1 cellular context compared by ENCODE assay signal in the genomic region with DNA sequence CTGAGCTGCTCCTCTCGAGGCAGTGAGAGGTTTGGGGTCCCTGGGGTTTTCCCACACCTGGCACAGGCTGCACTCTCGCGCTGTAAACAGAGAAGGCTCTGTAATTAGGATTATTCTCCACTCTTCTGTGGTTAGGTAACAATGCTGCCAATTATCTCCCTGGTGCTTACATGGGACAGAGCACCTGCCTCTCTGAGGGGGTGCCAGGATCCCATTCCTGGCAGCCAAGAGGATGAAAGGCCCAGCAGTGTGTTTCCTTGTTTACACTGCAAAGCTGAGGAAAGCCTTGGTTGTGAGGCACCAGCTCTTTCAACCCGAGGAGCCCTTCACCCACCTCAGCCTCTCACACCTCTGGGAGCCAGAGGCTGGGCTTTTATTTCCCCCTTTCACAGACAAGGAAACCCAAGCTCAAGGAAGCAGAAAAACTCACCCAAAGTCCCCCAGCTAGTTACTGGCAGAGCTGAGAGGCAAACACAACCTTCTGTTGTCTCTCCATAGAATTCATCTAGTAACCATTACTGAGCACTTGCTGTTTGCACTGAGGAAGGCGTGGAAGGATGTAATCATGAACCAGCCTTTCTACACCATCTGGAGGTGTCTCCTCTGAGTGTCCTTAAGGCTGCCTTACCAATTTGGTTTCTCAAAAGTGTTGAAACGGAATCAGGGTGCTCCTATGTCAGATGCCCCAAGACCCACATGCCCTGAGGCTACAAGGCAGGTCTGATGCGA.
TF ChIP-seq lines count a peak whose summit lies in the region.

No MANE protein-coding gene starts in this region.

TF ChIP-seq in HepG2, 621 proteins besides CTCF, POLR2A, EP300 and RAD21 (continued from another document and continues in another):
- TF ChIP-seq, protein P1, sequence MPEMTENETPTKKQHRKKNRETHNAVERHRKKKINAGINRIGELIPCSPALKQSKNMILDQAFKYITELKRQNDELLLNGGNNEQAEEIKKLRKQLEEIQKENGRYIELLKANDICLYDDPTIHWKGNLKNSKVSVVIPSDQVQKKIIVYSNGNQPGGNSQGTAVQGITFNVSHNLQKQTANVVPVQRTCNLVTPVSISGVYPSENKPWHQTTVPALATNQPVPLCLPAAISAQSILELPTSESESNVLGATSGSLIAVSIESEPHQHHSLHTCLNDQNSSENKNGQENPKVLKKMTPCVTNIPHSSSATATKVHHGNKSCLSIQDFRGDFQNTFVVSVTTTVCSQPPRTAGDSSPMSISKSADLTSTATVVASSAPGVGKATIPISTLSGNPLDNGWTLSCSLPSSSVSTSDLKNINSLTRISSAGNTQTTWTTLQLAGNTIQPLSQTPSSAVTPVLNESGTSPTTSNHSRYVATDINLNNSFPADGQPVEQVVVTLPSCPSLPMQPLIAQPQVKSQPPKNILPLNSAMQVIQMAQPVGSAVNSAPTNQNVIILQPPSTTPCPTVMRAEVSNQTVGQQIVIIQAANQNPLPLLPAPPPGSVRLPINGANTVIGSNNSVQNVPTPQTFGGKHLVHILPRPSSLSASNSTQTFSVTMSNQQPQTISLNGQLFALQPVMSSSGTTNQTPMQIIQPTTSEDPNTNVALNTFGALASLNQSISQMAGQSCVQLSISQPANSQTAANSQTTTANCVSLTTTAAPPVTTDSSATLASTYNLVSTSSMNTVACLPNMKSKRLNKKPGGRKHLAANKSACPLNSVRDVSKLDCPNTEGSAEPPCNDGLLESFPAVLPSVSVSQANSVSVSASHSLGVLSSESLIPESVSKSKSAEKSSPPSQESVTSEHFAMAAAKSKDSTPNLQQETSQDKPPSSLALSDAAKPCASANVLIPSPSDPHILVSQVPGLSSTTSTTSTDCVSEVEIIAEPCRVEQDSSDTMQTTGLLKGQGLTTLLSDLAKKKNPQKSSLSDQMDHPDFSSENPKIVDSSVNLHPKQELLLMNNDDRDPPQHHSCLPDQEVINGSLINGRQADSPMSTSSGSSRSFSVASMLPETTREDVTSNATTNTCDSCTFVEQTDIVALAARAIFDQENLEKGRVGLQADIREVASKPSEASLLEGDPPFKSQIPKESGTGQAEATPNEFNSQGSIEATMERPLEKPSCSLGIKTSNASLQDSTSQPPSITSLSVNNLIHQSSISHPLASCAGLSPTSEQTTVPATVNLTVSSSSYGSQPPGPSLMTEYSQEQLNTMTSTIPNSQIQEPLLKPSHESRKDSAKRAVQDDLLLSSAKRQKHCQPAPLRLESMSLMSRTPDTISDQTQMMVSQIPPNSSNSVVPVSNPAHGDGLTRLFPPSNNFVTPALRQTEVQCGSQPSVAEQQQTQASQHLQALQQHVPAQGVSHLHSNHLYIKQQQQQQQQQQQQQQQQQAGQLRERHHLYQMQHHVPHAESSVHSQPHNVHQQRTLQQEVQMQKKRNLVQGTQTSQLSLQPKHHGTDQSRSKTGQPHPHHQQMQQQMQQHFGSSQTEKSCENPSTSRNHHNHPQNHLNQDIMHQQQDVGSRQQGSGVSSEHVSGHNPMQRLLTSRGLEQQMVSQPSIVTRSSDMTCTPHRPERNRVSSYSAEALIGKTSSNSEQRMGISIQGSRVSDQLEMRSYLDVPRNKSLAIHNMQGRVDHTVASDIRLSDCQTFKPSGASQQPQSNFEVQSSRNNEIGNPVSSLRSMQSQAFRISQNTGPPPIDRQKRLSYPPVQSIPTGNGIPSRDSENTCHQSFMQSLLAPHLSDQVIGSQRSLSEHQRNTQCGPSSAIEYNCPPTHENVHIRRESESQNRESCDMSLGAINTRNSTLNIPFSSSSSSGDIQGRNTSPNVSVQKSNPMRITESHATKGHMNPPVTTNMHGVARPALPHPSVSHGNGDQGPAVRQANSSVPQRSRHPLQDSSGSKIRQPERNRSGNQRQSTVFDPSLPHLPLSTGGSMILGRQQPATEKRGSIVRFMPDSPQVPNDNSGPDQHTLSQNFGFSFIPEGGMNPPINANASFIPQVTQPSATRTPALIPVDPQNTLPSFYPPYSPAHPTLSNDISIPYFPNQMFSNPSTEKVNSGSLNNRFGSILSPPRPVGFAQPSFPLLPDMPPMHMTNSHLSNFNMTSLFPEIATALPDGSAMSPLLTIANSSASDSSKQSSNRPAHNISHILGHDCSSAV (CRISPR knock-in tag; IDR thresholded peaks at IDR 0.05; ENCODE audit: borderline replicate concordance), result no peak
- no peak for TF ChIP-seq ZSCAN25 (CRISPR knock-in tag; IDR thresholded peaks at IDR 0.05)
- TF ChIP-seq HNRNPL (IDR thresholded peaks at IDR 0.05; ENCODE audit: low read depth, low read length), result peak; percentile 71; the same call in 1 of the 2 replicates
- TF ChIP-seq, protein P2, sequence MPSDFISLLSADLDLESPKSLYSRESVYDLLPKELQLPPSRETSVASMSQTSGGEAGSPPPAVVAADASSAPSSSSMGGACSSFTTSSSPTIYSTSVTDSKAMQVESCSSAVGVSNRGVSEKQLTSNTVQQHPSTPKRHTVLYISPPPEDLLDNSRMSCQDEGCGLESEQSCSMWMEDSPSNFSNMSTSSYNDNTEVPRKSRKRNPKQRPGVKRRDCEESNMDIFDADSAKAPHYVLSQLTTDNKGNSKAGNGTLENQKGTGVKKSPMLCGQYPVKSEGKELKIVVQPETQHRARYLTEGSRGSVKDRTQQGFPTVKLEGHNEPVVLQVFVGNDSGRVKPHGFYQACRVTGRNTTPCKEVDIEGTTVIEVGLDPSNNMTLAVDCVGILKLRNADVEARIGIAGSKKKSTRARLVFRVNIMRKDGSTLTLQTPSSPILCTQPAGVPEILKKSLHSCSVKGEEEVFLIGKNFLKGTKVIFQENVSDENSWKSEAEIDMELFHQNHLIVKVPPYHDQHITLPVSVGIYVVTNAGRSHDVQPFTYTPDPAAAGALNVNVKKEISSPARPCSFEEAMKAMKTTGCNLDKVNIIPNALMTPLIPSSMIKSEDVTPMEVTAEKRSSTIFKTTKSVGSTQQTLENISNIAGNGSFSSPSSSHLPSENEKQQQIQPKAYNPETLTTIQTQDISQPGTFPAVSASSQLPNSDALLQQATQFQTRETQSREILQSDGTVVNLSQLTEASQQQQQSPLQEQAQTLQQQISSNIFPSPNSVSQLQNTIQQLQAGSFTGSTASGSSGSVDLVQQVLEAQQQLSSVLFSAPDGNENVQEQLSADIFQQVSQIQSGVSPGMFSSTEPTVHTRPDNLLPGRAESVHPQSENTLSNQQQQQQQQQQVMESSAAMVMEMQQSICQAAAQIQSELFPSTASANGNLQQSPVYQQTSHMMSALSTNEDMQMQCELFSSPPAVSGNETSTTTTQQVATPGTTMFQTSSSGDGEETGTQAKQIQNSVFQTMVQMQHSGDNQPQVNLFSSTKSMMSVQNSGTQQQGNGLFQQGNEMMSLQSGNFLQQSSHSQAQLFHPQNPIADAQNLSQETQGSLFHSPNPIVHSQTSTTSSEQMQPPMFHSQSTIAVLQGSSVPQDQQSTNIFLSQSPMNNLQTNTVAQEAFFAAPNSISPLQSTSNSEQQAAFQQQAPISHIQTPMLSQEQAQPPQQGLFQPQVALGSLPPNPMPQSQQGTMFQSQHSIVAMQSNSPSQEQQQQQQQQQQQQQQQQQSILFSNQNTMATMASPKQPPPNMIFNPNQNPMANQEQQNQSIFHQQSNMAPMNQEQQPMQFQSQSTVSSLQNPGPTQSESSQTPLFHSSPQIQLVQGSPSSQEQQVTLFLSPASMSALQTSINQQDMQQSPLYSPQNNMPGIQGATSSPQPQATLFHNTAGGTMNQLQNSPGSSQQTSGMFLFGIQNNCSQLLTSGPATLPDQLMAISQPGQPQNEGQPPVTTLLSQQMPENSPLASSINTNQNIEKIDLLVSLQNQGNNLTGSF (CRISPR knock-in tag; IDR thresholded peaks at IDR 0.05), result no peak
- TF ChIP-seq, protein P3, sequence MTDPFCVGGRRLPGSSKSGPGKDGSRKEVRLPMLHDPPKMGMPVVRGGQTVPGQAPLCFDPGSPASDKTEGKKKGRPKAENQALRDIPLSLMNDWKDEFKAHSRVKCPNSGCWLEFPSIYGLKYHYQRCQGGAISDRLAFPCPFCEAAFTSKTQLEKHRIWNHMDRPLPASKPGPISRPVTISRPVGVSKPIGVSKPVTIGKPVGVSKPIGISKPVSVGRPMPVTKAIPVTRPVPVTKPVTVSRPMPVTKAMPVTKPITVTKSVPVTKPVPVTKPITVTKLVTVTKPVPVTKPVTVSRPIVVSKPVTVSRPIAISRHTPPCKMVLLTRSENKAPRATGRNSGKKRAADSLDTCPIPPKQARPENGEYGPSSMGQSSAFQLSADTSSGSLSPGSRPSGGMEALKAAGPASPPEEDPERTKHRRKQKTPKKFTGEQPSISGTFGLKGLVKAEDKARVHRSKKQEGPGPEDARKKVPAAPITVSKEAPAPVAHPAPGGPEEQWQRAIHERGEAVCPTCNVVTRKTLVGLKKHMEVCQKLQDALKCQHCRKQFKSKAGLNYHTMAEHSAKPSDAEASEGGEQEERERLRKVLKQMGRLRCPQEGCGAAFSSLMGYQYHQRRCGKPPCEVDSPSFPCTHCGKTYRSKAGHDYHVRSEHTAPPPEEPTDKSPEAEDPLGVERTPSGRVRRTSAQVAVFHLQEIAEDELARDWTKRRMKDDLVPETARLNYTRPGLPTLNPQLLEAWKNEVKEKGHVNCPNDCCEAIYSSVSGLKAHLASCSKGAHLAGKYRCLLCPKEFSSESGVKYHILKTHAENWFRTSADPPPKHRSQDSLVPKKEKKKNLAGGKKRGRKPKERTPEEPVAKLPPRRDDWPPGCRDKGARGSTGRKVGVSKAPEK (CRISPR knock-in tag; IDR thresholded peaks at IDR 0.05; ENCODE audit: borderline replicate concordance), result no peak
- TF ChIP-seq ATF7 (IDR thresholded peaks at IDR 0.05), result no peak
- TF ChIP-seq ATF7 (CRISPR knock-in tag; IDR thresholded peaks at IDR 0.05), result no peak
- peak; percentile 40; the same call in 1 of the 2 replicates for TF ChIP-seq TCF7 (IDR thresholded peaks at IDR 0.05; ENCODE audit: low read depth)
- TF ChIP-seq, protein P4, sequence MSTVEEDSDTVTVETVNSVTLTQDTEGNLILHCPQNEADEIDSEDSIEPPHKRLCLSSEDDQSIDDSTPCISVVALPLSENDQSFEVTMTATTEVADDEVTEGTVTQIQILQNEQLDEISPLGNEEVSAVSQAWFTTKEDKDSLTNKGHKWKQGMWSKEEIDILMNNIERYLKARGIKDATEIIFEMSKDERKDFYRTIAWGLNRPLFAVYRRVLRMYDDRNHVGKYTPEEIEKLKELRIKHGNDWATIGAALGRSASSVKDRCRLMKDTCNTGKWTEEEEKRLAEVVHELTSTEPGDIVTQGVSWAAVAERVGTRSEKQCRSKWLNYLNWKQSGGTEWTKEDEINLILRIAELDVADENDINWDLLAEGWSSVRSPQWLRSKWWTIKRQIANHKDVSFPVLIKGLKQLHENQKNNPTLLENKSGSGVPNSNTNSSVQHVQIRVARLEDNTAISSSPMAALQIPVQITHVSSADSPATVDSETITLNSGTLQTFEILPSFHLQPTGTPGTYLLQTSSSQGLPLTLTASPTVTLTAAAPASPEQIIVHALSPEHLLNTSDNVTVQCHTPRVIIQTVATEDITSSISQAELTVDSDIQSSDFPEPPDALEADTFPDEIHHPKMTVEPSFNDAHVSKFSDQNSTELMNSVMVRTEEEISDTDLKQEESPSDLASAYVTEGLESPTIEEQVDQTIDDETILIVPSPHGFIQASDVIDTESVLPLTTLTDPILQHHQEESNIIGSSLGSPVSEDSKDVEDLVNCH (CRISPR knock-in tag; IDR thresholded peaks at IDR 0.05), result no peak
- TF ChIP-seq ZNF772 (CRISPR knock-in tag; IDR thresholded peaks at IDR 0.05), result no peak
- TF ChIP-seq ELF3 (CRISPR knock-in tag; IDR thresholded peaks at IDR 0.05), result peak; percentile 68
- TF ChIP-seq, protein P5, sequence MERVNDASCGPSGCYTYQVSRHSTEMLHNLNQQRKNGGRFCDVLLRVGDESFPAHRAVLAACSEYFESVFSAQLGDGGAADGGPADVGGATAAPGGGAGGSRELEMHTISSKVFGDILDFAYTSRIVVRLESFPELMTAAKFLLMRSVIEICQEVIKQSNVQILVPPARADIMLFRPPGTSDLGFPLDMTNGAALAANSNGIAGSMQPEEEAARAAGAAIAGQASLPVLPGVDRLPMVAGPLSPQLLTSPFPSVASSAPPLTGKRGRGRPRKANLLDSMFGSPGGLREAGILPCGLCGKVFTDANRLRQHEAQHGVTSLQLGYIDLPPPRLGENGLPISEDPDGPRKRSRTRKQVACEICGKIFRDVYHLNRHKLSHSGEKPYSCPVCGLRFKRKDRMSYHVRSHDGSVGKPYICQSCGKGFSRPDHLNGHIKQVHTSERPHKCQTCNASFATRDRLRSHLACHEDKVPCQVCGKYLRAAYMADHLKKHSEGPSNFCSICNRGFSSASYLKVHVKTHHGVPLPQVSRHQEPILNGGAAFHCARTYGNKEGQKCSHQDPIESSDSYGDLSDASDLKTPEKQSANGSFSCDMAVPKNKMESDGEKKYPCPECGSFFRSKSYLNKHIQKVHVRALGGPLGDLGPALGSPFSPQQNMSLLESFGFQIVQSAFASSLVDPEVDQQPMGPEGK (CRISPR knock-in tag; IDR thresholded peaks at IDR 0.05), result peak; percentile 23; the same call in 1 of the 2 replicates
- peak; percentile 56; the same call in 1 of the 2 replicates for TF ChIP-seq HMG20A (CRISPR knock-in tag; IDR thresholded peaks at IDR 0.05; ENCODE audit: borderline replicate concordance)
- TF ChIP-seq, protein P6, sequence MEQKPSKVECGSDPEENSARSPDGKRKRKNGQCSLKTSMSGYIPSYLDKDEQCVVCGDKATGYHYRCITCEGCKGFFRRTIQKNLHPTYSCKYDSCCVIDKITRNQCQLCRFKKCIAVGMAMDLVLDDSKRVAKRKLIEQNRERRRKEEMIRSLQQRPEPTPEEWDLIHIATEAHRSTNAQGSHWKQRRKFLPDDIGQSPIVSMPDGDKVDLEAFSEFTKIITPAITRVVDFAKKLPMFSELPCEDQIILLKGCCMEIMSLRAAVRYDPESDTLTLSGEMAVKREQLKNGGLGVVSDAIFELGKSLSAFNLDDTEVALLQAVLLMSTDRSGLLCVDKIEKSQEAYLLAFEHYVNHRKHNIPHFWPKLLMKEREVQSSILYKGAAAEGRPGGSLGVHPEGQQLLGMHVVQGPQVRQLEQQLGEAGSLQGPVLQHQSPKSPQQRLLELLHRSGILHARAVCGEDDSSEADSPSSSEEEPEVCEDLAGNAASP (CRISPR knock-in tag; IDR thresholded peaks at IDR 0.05; ENCODE audit: borderline replicate concordance), result no peak; the same call in 1 of the 2 replicates
- TF ChIP-seq, protein P7, sequence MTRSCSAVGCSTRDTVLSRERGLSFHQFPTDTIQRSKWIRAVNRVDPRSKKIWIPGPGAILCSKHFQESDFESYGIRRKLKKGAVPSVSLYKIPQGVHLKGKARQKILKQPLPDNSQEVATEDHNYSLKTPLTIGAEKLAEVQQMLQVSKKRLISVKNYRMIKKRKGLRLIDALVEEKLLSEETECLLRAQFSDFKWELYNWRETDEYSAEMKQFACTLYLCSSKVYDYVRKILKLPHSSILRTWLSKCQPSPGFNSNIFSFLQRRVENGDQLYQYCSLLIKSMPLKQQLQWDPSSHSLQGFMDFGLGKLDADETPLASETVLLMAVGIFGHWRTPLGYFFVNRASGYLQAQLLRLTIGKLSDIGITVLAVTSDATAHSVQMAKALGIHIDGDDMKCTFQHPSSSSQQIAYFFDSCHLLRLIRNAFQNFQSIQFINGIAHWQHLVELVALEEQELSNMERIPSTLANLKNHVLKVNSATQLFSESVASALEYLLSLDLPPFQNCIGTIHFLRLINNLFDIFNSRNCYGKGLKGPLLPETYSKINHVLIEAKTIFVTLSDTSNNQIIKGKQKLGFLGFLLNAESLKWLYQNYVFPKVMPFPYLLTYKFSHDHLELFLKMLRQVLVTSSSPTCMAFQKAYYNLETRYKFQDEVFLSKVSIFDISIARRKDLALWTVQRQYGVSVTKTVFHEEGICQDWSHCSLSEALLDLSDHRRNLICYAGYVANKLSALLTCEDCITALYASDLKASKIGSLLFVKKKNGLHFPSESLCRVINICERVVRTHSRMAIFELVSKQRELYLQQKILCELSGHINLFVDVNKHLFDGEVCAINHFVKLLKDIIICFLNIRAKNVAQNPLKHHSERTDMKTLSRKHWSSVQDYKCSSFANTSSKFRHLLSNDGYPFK (CRISPR knock-in tag; IDR thresholded peaks at IDR 0.05; ENCODE audit: borderline replicate concordance), result no peak
- TF ChIP-seq GFI1 (CRISPR knock-in tag; IDR thresholded peaks at IDR 0.05; ENCODE audit: borderline replicate concordance), result no peak
- no peak for TF ChIP-seq MXD4 (CRISPR knock-in tag; IDR thresholded peaks at IDR 0.05)
